11 cellular contexts compared by ENCODE assay signal in the genomic region with DNA sequence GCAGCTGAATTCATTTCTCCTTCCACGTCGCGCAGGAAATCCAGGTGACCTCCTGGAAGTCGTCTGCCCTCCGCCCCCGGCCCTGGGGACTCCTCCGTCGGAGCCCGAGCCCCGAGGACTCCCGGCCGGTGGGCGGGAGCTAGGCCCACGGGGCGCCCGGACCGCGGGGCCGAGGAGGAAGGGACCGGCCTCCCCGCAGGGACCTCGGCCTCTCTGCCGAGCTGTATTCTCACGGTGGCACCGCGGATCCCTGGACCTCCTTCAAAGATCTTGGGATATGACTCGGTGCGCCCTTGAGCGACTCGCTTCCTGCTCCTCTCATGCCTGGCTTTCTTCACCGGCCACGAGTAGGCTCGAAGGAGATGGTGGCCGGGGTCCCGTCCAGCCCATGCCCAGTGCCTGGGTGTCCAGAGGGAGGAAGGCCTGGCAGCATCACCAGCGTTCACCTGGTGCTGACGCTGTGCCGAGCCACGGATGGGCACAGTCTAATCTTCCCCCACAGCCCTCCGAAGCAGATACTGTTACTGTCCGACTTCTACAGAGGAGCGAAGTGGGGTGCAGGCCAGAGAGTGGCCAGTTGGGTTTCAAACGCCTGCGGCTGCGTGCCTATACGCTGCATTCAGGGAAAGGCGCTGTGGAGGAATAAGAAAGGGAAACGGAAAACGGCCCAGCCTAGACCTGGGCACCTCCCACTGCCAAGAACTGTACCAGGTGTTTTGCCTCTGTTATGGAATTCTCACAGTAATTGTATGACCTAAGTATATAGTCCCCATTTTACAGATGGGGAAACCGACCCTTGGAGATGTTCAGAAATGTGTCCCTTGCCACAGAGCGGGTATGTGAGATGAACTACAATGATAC. TPM values are rescaled to one million over a fixed set of nuclear protein-coding genes. Genes with fewer than 3 reads are reported as not detected.
DNase-seq lines count a peak whose midpoint lies in the region; ATAC-seq and TF ChIP-seq lines count a peak whose summit lies in the region.
"Had no signal": no experiment of that assay in that cellular context is flagged by ENCODE, and none has a peak within 500 bp of the region (broad histone marks: within the 10 kb centered on the region; RNA-seq: fewer than 3 reads in every experiment).

No MANE protein-coding gene starts in this region.

- POLR2A ChIA-PET in PC-3 (lab: Charles Lee; ENCODE audit: unreplicated experiment) = interaction anchor here (0.6 kb wide), 1 partner anchor 31 kb away, joined by 5 read pairs; no protein-coding TSS in a partner anchor

- H3F3A ChIP-seq in PC-3 (ENCODE audit: low read length, unreplicated experiment) = no peaks in the 10 kb centered on the region

- no peak for DNase-seq in iPS DF 6.9 (ENCODE audit: low read depth, low spot score)
- peak; percentile 67 for DNase-seq in retina
- DNase-seq in NCI-H1436 treated with DMSO at 0.1 percent for 48 hours (lab: John Stamatoyannopoulos, UW) = no peak
- no peak for DNase-seq in PC-3
- DNase-seq: activated CD4-positive, alpha-beta T cell treated with anti-CD3 and anti-CD28 coated beads for 4 hours; NCI-H1694; spleen had no signal

- no peak for ATAC-seq in PC-3
- ATAC-seq in HG03039 (IDR thresholded peaks at IDR 0.05; ENCODE audit: unreplicated experiment) = no peak

- CTCF ChIA-PET in PC-3 (lab: Charles Lee) = no interaction called here

- no peaks in the 10 kb centered on the region for H4K20me1 ChIP-seq in PC-3 (ENCODE audit: low read length)

- H3K9me2 ChIP-seq in PC-3 (replicated peaks; ENCODE audit: low read length) = no peaks in the 10 kb centered on the region

- WGBS in HUES64 = 4% methylated on average over 51 of the region's 51 CpGs
- WGBS in iPS DF 6.9 (ENCODE audit: insufficient coverage, insufficient read length) = no CpG with 5 or more reads among the region's 51 CpGs

- H3K9me3 ChIP-seq in ES-I3 (ENCODE audit: control insufficient read depth, insufficient read depth, low read length) (no peaks in the 10 kb centered on the region), HUES64 (ENCODE audit: insufficient read depth, low read depth, low read length) (no peaks in the 10 kb centered on the region), iPS DF 6.9 (ENCODE audit: control insufficient read depth, insufficient read depth, low read length) (no peaks in the 10 kb centered on the region), PC-3 (ENCODE audit: low read length) (no peaks in the 10 kb centered on the region)

- no peak overlapping the region for H3K4me2 ChIP-seq in PC-3 (ENCODE audit: low read length)

- no TSS peak for BruUV-seq in PC-3 (replicated peaks; lab: Mats Ljungman, UMichigan)

- TF ChIP-seq CTCF in PC-3 (conservative IDR thresholded peaks at IDR 0.05; ENCODE audit: low read depth, low read length) = no peak

- H2AFZ ChIP-seq in PC-3 (ENCODE audit: low read length) = no peak overlapping the region

- H3K27me3 ChIP-seq in HUES64 (ENCODE audit: insufficient read depth, low read length) (peaks cover 91% of the 10 kb centered on the region), iPS DF 6.9 (ENCODE audit: control insufficient read depth, insufficient read depth, low read length) (peaks cover 53% of the 10 kb centered on the region), PC-3 (ENCODE audit: low read length) (no peaks in the 10 kb centered on the region)

- no peaks in the 10 kb centered on the region for H3K79me2 ChIP-seq in PC-3 (ENCODE audit: low read length)

- H3K9ac ChIP-seq in ES-I3 (ENCODE audit: low read depth, low read length) (peak overlapping the region; percentile 46), HUES64 (ENCODE audit: low read depth, low read length) (no peak overlapping the region), PC-3 (ENCODE audit: low read length) (no peak overlapping the region)

- H3K27ac ChIP-seq in HUES64 (ENCODE audit: low read depth, low read length) (no peak overlapping the region), iPS DF 6.9 (ENCODE audit: low read length) (no peak overlapping the region), PC-3 (ENCODE audit: low read length) (no peak overlapping the region)
- H3K27ac ChIP-seq: SK-N-MC had no signal

- peaks cover 10% of the 10 kb centered on the region; the same call in 1 of the 2 replicates for H3K4me1 ChIP-seq in ES-I3 (ENCODE audit: insufficient read depth, low read length)
- peaks cover 18% of the 10 kb centered on the region for H3K4me1 ChIP-seq in HUES64 (ENCODE audit: insufficient read depth, low read length)
- peaks cover 4% of the 10 kb centered on the region; the same call in 1 of the 2 replicates for H3K4me1 ChIP-seq in iPS DF 6.9 (ENCODE audit: control insufficient read depth, insufficient read depth, low read length)
- H3K4me1 ChIP-seq in PC-3 (ENCODE audit: insufficient read depth, low read length) = peaks cover 8% of the 10 kb centered on the region; the same call in 1 of the 2 replicates

- intact Hi-C loops in PC-3 (cut with micrococcal nuclease) = no loop called here

- H3K4me3 ChIP-seq in HUES64 (ENCODE audit: low read length) = peak overlapping the region; percentile 45
- H3K4me3 ChIP-seq in iPS DF 6.9 (ENCODE audit: low read length) = peak overlapping the region; percentile 20; the same call in 1 of the 2 replicates
- no peak overlapping the region for H3K4me3 ChIP-seq in PC-3 (ENCODE audit: low read length)
- H3K4me3 ChIP-seq: SK-N-MC had no signal

- no peaks in the 10 kb centered on the region for H3K36me3 ChIP-seq in ES-I3 (ENCODE audit: insufficient read depth, low read length)
- no peaks in the 10 kb centered on the region for H3K36me3 ChIP-seq in HUES64 (ENCODE audit: insufficient read depth, low read length)
- H3K36me3 ChIP-seq in iPS DF 6.9 (ENCODE audit: control insufficient read depth, insufficient read depth, low read length) = no peaks in the 10 kb centered on the region
- no peaks in the 10 kb centered on the region for H3K36me3 ChIP-seq in PC-3 (ENCODE audit: low read depth, low read length)

RNA-seq across cellular contexts. Expression of gene PAX5, which starts 47.3 kb away (rescaled TPM):
- polyA plus RNA-seq in HUES64 (2013, experiment 1 of 2) = 1.6 TPM
- 3.3 TPM for polyA plus RNA-seq in HUES64 (2013, experiment 2 of 2)
- 0.52 TPM in 1 of 2 replicates, not detected in the other for total RNA-seq in PC-3 (2014; rRNA removed)
